Comparison of ENCODE assay signal across 19 cellular contexts in the genomic region with DNA sequence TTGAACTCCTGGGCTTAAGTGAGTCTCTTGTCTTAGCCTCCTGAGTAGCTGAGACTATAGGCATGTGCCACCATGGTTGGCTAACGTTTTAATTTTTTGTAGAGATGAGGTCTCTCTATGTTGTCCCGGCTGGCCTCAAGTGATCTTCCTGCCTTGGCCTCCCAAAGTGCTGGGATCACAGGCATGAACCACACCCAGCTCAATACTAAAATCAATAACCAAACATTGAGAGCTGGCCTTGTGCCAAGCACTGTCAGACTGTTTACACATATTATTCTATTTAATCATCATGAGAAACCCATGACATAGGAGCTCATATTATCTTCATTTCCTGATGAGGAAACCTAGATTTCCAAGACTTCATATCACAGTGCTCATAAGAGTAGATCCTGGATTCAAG.
DNase-seq lines count a peak whose midpoint lies in the region; ATAC-seq, FAIRE-seq and TF ChIP-seq lines count a peak whose summit lies in the region.
"Had no signal": no experiment of that assay in that cellular context is flagged by ENCODE, and none has a peak within 500 bp of the region (broad histone marks: within the 10 kb centered on the region; RNA-seq: fewer than 3 reads in every experiment).

No MANE protein-coding gene starts in this region.

- H3K36me3 ChIP-seq in esophagus muscularis mucosa, result no peaks in the 10 kb centered on the region

- H3K36me3 Mint-ChIP-seq in Calu3 (ENCODE audit: insufficient read depth, unreplicated experiment), result peaks cover 5% of the 10 kb centered on the region
- H3K36me3 Mint-ChIP-seq: CD4-positive, CD25-positive, alpha-beta regulatory T cell had no signal

- peak overlapping the region in 1 of 2 experiments; percentile 45; a peak in 1 of 6 replicates for H3K27ac ChIP-seq in A549
- no peak overlapping the region for H3K27ac ChIP-seq in esophagus muscularis mucosa (replicated peaks in 1 of 4)

- POLR2A ChIA-PET in A549 (lab: Yijun Ruan, JAX), result interaction anchor here (0.6 kb wide), 1 partner anchor 87 kb away, joined by 3 read pairs; no protein-coding TSS in a partner anchor

- CTCF ChIA-PET in A549 (lab: Yijun Ruan, JAX), result interaction anchor here (1.0 to 3.0 kb wide), 3 partner anchors 10 to 377 kb away, joined by 3 to 23 read pairs (median 3); no protein-coding TSS in a partner anchor
- CTCF ChIA-PET in Calu3 (lab: Charles Lee), result interaction anchor here (0.5 to 1.6 kb wide), 4 partner anchors 8 to 264 kb away, joined by 3 to 8 read pairs (median 3); no protein-coding TSS in a partner anchor

- no peaks in the 10 kb centered on the region for H3K27me3 Mint-ChIP-seq in Calu3 (ENCODE audit: unreplicated experiment)
- H3K27me3 Mint-ChIP-seq: CD4-positive, CD25-positive, alpha-beta regulatory T cell had no signal

- H3K4me3 ChIP-seq in A549 (no peak overlapping the region), esophagus muscularis mucosa (no peak overlapping the region)

- H3K4me2 ChIP-seq in A549, result peak overlapping the region; percentile 12; the same call in 2 of the 3 replicates
- H3K4me2 ChIP-seq: SK-N-SH had no signal

- peaks cover 15% of the 10 kb centered on the region for H3K4me1 Mint-ChIP-seq in Calu3 (ENCODE audit: low read depth, unreplicated experiment)
- H3K4me1 Mint-ChIP-seq: B cell; CD4-positive, CD25-positive, alpha-beta regulatory T cell had no signal

- DNase-seq in A549 (ENCODE audit: low read depth in 1 of 2, low spot score in 1 of 2) (peak in 1 of 2 experiments; percentile 48), Calu3 (peak; percentile 73), NCI-H69 (lab: John Stamatoyannopoulos, UW) (peak; percentile 24), esophagus muscularis mucosa (ENCODE audit: extremely low spot score) (peak; percentile 50), cortex of kidney (lab: John Stamatoyannopoulos, UW) (no peak), hippocampal formation (lab: John Stamatoyannopoulos, UW) (no peak)
- DNase-seq: CD4-positive, CD25-positive, alpha-beta regulatory T cell; DMS79 treated with DMSO at 0.1 percent for 48 hours; IMR-90; NCI-H2029; NCI-H2171; NCI-H446; SK-N-SH; T-helper 1 cell had no signal

- TF ChIP-seq EP300 in A549 (IDR thresholded peaks at IDR 0.05) (no peak), esophagus muscularis mucosa (IDR thresholded peaks at IDR 0.05) (no peak)

- TF ChIP-seq RAD21 in A549 (conservative IDR thresholded peaks at IDR 0.05 in 1 of 2, IDR thresholded peaks at IDR 0.05 in 1 of 2), result no peak

- H3K27ac Mint-ChIP-seq in Calu3 (ENCODE audit: unreplicated experiment), result peak overlapping the region; percentile 9
- H3K27ac Mint-ChIP-seq: B cell; CD4-positive, CD25-positive, alpha-beta regulatory T cell had no signal

- WGBS in A549 (ENCODE audit: missing lambda C conversion rate), result 51% methylated on average over 2 of the region's 2 CpGs
- 85% methylated on average over 2 of the region's 2 CpGs for WGBS in esophagus muscularis mucosa

- no peak for ATAC-seq in A549
- no peak for ATAC-seq in HG03571 (IDR thresholded peaks at IDR 0.05; ENCODE audit: unreplicated experiment)
- ATAC-seq: Panc1, Right ventricle myocardium inferior had no signal

- FAIRE-seq in A549 (lab: Jason Lieb, UNC), result no peak
- FAIRE-seq: GM12892 had no signal

- no TSS peak for BruUV-seq in Calu3 (replicated peaks; lab: Mats Ljungman, UMichigan)

- intact Hi-C loops in Calu3 (cut with micrococcal nuclease; ENCODE audit: unreplicated experiment), result loop anchor here (2.0 kb wide), 1 partner anchor 54 kb away; no protein-coding TSS in a partner anchor
- intact Hi-C loops in esophagus muscularis mucosa (cut with DNase I), result no loop called here

- H3K27me3 ChIP-seq in esophagus muscularis mucosa, result peaks cover 0 to 11% (median 0%) of the 10 kb centered on the region in 4 donors

- no peak overlapping the region for H3K4me3 Mint-ChIP-seq in Calu3 (ENCODE audit: low read depth, unreplicated experiment)
- H3K4me3 Mint-ChIP-seq: B cell; CD4-positive, CD25-positive, alpha-beta regulatory T cell had no signal

- TF ChIP-seq CTCF in A549 (IDR thresholded peaks at IDR 0.05), result no peak
- TF ChIP-seq CTCF in Calu3 (IDR thresholded peaks at IDR 0.05; ENCODE audit: unreplicated experiment), result no peak
- TF ChIP-seq CTCF in esophagus muscularis mucosa (IDR thresholded peaks at IDR 0.05), result no peak

- H3K9me3 Mint-ChIP-seq in Calu3 (ENCODE audit: low read depth, unreplicated experiment), result no peaks in the 10 kb centered on the region

- TF ChIP-seq POLR2A in A549 (IDR thresholded peaks at IDR 0.05; ENCODE audit: low read length), result no peak
- TF ChIP-seq POLR2A in esophagus muscularis mucosa (IDR thresholded peaks at IDR 0.05; ENCODE audit: low read depth), result no peak

- H3K4me1 ChIP-seq in A549 (peaks cover 9% of the 10 kb centered on the region; the same call in 2 of the 3 replicates), esophagus muscularis mucosa (peaks cover 0 to 5% (median 2%) of the 10 kb centered on the region in 4 donors)

- H3K9me3 ChIP-seq in A549, result peaks cover 3% of the 10 kb centered on the region; the same call in 1 of the 3 replicates
- H3K9me3 ChIP-seq in esophagus muscularis mucosa, result no peaks in the 10 kb centered on the region
- H3K9me3 ChIP-seq: SK-N-SH had no signal

TF ChIP-seq in A549, 52 proteins besides CTCF, POLR2A, EP300 and RAD21:
- TF ChIP-seq FOSL2 (IDR thresholded peaks at IDR 0.05) (no peak), FOSL2 (CRISPR knock-in tag; IDR thresholded peaks at IDR 0.05) (peak; percentile 34), USF2 (IDR thresholded peaks at IDR 0.05) (no peak)

Comparison
In these comparisons a context has a peak if more than half of its experiments do, and no peak if none do; other contexts are left out.
1. DNase-seq: peak in Calu3 (single experiment), NCI-H69 (single experiment) and esophagus muscularis mucosa (single experiment); none in cortex of kidney (single experiment) and hippocampal formation (0 of 2).